Comparison of ENCODE assay signal across 19 cellular contexts in genomic region chr9:33123632-33124031, GRCh38. TPM values are rescaled to one million over a fixed set of nuclear protein-coding genes. Genes with fewer than 3 reads are reported as not detected.
DNase-seq lines count a peak whose midpoint lies in the region; ATAC-seq and TF ChIP-seq lines count a peak whose summit lies in the region.
"Had no signal": no experiment of that assay in that cellular context is flagged by ENCODE, and none has a peak within 500 bp of the region (broad histone marks: within the 10 kb centered on the region; RNA-seq: fewer than 3 reads in every experiment).

No MANE protein-coding gene starts in this region.

- intact Hi-C loops in spleen (cut with DNase I; ENCODE audit: low total_unique reads), result loop anchor here (5.0 kb wide), 1 partner anchor 49 kb away; no protein-coding TSS in a partner anchor

- no peaks in the 10 kb centered on the region for H3K9me3 Mint-ChIP-seq in activated naive CD8-positive, alpha-beta T cell treated with anti-CD3 and anti-CD28 coated beads, Interleukin-2, amount 10 ng/mL, durations not matched to agents 7 days and 5 days
- H3K9me3 Mint-ChIP-seq in activated naive CD8-positive, alpha-beta T cell treated with anti-CD3 and anti-CD28 coated beads for 36 hours, result no peaks in the 10 kb centered on the region
- no peaks in the 10 kb centered on the region for H3K9me3 Mint-ChIP-seq in immature natural killer cell
- H3K9me3 Mint-ChIP-seq: HFFc6 had no signal

- peaks cover 12% of the 10 kb centered on the region for H3K4me1 Mint-ChIP-seq in activated naive CD8-positive, alpha-beta T cell treated with anti-CD3 and anti-CD28 coated beads, Interleukin-2, amount 10 ng/mL, durations not matched to agents 7 days and 5 days
- H3K4me1 Mint-ChIP-seq in activated naive CD8-positive, alpha-beta T cell treated with anti-CD3 and anti-CD28 coated beads for 36 hours, result peaks cover 11% of the 10 kb centered on the region
- H3K4me1 Mint-ChIP-seq in T-helper 17 cell, result peaks cover 48% of the 10 kb centered on the region
- peaks cover 60 to 79% of the 10 kb centered on the region in 2 donors for H3K4me1 Mint-ChIP-seq in immature natural killer cell

- TF ChIP-seq CTCF in spleen (IDR thresholded peaks at IDR 0.05 in 8 of 11, conservative IDR thresholded peaks at IDR 0.05 in 3 of 11), result no peak

- no peak for DNase-seq in activated naive CD8-positive, alpha-beta T cell treated with anti-CD3 and anti-CD28 coated beads, Interleukin-2, amount 10 ng/mL, durations not matched to agents 7 days and 5 days
- DNase-seq in activated naive CD8-positive, alpha-beta T cell treated with anti-CD3 and anti-CD28 coated beads for 36 hours, result no peak
- DNase-seq in T-helper 17 cell (no peak), immature natural killer cell (no peak), spleen (peak; percentile 55), NCI-H1092 (lab: John Stamatoyannopoulos, UW) (no peak), NCI-H146 treated with DMSO at 0.1 percent for 48 hours (lab: John Stamatoyannopoulos, UW; ENCODE audit: unreplicated experiment) (no peak)
- DNase-seq: Calu3; DMS53; HFFc6; IMR-90; NCI-H1417; NCI-H1930; NCI-H2171; NCI-H446; NCI-H69; NK-92 treated with Interleukin-12 subunit alpha and Interleukin-12 subunit beta, amount 100 ng/mL, for 24 hours; SHP77 treated with DMSO at 0.1 percent for 48 hours had no signal

- H3K27me3 Mint-ChIP-seq in activated naive CD8-positive, alpha-beta T cell treated with anti-CD3 and anti-CD28 coated beads, Interleukin-2, amount 10 ng/mL, durations not matched to agents 7 days and 5 days, result no peaks in the 10 kb centered on the region
- no peaks in the 10 kb centered on the region for H3K27me3 Mint-ChIP-seq in activated naive CD8-positive, alpha-beta T cell treated with anti-CD3 and anti-CD28 coated beads for 36 hours
- no peaks in the 10 kb centered on the region for H3K27me3 Mint-ChIP-seq in T-helper 17 cell
- H3K27me3 Mint-ChIP-seq in immature natural killer cell (ENCODE audit: low read depth in 3 of 3), result peaks cover 10 to 26% (median 11%) of the 10 kb centered on the region in 3 donors

- POLR2A ChIA-PET in activated naive CD8-positive, alpha-beta T cell treated with anti-CD3 and anti-CD28 coated beads, Interleukin-2, amount 10 ng/mL, durations not matched to agents 7 days and 5 days (lab: Charles Lee), result no interaction called here

- H3K4me3 Mint-ChIP-seq in activated naive CD8-positive, alpha-beta T cell treated with anti-CD3 and anti-CD28 coated beads, Interleukin-2, amount 10 ng/mL, durations not matched to agents 7 days and 5 days, result no peak overlapping the region
- H3K4me3 Mint-ChIP-seq in activated naive CD8-positive, alpha-beta T cell treated with anti-CD3 and anti-CD28 coated beads for 36 hours, result no peak overlapping the region
- H3K4me3 Mint-ChIP-seq in T-helper 17 cell (peak overlapping the region; percentile 36), immature natural killer cell (no peak overlapping the region)
- H3K4me3 Mint-ChIP-seq: HFFc6 had no signal

- peak overlapping the region in 7 of 8 donors; percentile 30 to 85 (median 77) for H3K27ac ChIP-seq in spleen

- no peaks in the 10 kb centered on the region for H3K9me3 ChIP-seq in T-helper 17 cell (ENCODE audit: control insufficient read depth, low read length, poor library complexity, severe bottlenecking)
- H3K9me3 ChIP-seq in spleen, result no peaks in the 10 kb centered on the region

- peaks cover 0 to 96% (median 37%) of the 10 kb centered on the region in 6 donors for H3K36me3 ChIP-seq in spleen

- no peak for TF ChIP-seq POLR2A in spleen (IDR thresholded peaks at IDR 0.05)

- no peak for ATAC-seq in activated naive CD8-positive, alpha-beta T cell treated with anti-CD3 and anti-CD28 coated beads, Interleukin-2, amount 10 ng/mL, durations not matched to agents 7 days and 5 days (ENCODE audit: low read depth)
- ATAC-seq in T-helper 17 cell, result no peak
- ATAC-seq in GM19328 (IDR thresholded peaks at IDR 0.05; ENCODE audit: unreplicated experiment), result no peak

- peaks cover 39% of the 10 kb centered on the region for H3K36me3 Mint-ChIP-seq in activated naive CD8-positive, alpha-beta T cell treated with anti-CD3 and anti-CD28 coated beads, Interleukin-2, amount 10 ng/mL, durations not matched to agents 7 days and 5 days
- peaks cover 32% of the 10 kb centered on the region for H3K36me3 Mint-ChIP-seq in activated naive CD8-positive, alpha-beta T cell treated with anti-CD3 and anti-CD28 coated beads for 36 hours
- H3K36me3 Mint-ChIP-seq in T-helper 17 cell (ENCODE audit: low read depth) (peaks cover 9% of the 10 kb centered on the region), immature natural killer cell (peaks cover 10 to 34% (median 26%) of the 10 kb centered on the region in 3 donors)

- H3K4me1 ChIP-seq in spleen, result peaks cover 18 to 93% (median 39%) of the 10 kb centered on the region in 6 donors

- H3K27ac Mint-ChIP-seq in activated naive CD8-positive, alpha-beta T cell treated with anti-CD3 and anti-CD28 coated beads, Interleukin-2, amount 10 ng/mL, durations not matched to agents 7 days and 5 days, result peak overlapping the region; percentile 30
- no peak overlapping the region for H3K27ac Mint-ChIP-seq in activated naive CD8-positive, alpha-beta T cell treated with anti-CD3 and anti-CD28 coated beads for 36 hours
- H3K27ac Mint-ChIP-seq in T-helper 17 cell (peak overlapping the region; percentile 74), immature natural killer cell (peak overlapping the region in 5 of 6 donors; percentile 86 to 98 (median 89))
- H3K27ac Mint-ChIP-seq: HFFc6 had no signal

- WGBS in spleen, 5 donors, result 94 to 99% (median 96%) methylated on average over 7 of the region's 7 CpGs

- H3K4me3 ChIP-seq in spleen, result no peak overlapping the region

- no peaks in the 10 kb centered on the region for H3K27me3 ChIP-seq in spleen (replicated peaks in 1 of 7)

RNA-seq across cellular contexts. Expression of gene B4GALT1, which starts 43.5 kb away (rescaled TPM):
- 10 to 100 TPM; 34.6 to 35.7 TPM for total RNA-seq in activated naive CD8-positive, alpha-beta T cell treated with anti-CD3 and anti-CD28 coated beads, Interleukin-2, amount 10 ng/mL, durations not matched to agents 7 days and 5 days
- 10 to 100 TPM; 33.5 to 35.0 TPM for total RNA-seq in activated naive CD8-positive, alpha-beta T cell treated with anti-CD3 and anti-CD28 coated beads for 36 hours
- total RNA-seq in T-helper 17 cell, result 100 to 1,000 TPM; 106 to 126 TPM
- polyA plus RNA-seq in immature natural killer cell, result 10 to 100 TPM; 21.7 to 49.2 (median 44.2) TPM
- 100 to 1,000 TPM in 2 of 7 donors, 10 to 100 TPM in 5; 75.1 to 111 (median 91.4) TPM for total RNA-seq in spleen
- 10 to 100 TPM; 18.1 to 29.5 (median 25.4) TPM for polyA plus RNA-seq in spleen

RNA-seq across cellular contexts. Expression of gene SMU1, which starts 47.2 kb away (rescaled TPM):
- 10 to 100 TPM; 22.2 to 22.9 TPM for total RNA-seq in activated naive CD8-positive, alpha-beta T cell treated with anti-CD3 and anti-CD28 coated beads, Interleukin-2, amount 10 ng/mL, durations not matched to agents 7 days and 5 days
- 10 to 100 TPM; 27.0 to 28.9 TPM for total RNA-seq in activated naive CD8-positive, alpha-beta T cell treated with anti-CD3 and anti-CD28 coated beads for 36 hours
- total RNA-seq in T-helper 17 cell (10 to 100 TPM; 20.6 to 21.2 TPM), spleen (10 to 100 TPM; 15.7 to 23.3 (median 19.4) TPM)
- polyA plus RNA-seq in immature natural killer cell (10 to 100 TPM; 15.5 to 35.7 (median 22.5) TPM), spleen (10 to 100 TPM in 1 of 3 donors, 1 to 10 TPM in 2; 7.2 to 12.2 (median 9.9) TPM)
